Comparison of ENCODE assay signal across 14 cellular contexts in the genomic region with DNA sequence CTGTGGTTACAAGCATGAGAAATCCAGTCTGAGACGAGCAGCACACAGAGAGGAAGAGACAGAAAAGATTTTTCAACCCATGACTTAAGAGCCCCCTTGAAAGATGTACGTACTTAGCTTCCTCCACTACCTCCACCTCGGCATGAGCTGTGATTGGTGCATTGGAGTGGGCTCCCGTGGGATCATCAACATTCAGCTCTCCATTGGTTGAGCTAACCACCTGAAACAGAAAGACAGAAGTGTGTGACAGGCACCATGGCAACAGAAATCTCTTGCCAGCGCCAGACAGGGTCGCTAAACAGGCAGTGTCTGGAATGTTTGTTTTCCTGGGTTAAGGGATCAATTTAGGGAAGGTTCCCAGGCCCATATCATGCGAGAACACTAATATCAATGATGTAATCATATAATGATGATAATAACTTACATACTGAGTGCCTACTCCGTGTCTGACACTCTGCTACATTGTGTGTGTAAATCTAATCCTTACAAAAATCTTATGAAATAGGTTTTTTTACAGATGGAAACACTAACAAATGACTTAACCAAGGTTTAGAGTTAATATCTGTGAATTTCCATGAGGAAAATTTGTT. TPM values are rescaled to one million over a fixed set of nuclear protein-coding genes. Genes with fewer than 3 reads are reported as not detected.
DNase-seq lines count a peak whose midpoint lies in the region; ATAC-seq, FAIRE-seq and TF ChIP-seq lines count a peak whose summit lies in the region.
"Had no signal": no experiment of that assay in that cellular context is flagged by ENCODE, and none has a peak within 500 bp of the region (broad histone marks: within the 10 kb centered on the region; RNA-seq: fewer than 3 reads in every experiment).

No MANE protein-coding gene starts in this region.

- no peak overlapping the region for H3K27ac Mint-ChIP-seq in stimulated activated effector memory CD8-positive, alpha-beta T cell treated with anti-CD3 and anti-CD28 coated beads, Interleukin-12 subunit alpha, Interleukin-12 subunit beta, amount 100 ng/mL, for 72 hours

- 54 to 60% methylated on average over 8 of the region's 8 CpGs for WGBS in pancreas, 2 donors

- no peaks in the 10 kb centered on the region for H3K36me3 ChIP-seq in pancreas

- intact Hi-C loops in pancreas (cut with DNase I) = loop anchor here in 1 of 3 donors (10.0 kb wide), 1 partner anchor 504 kb away; no protein-coding TSS in a partner anchor

- FAIRE-seq in pancreas (lab: Jason Lieb, UNC) = no peak

- no peaks in the 10 kb centered on the region for H3K27me3 ChIP-seq in pancreas
- H3K27me3 ChIP-seq: neutrophil had no signal

- peaks cover 43% of the 10 kb centered on the region for H3K36me3 Mint-ChIP-seq in stimulated activated effector memory CD8-positive, alpha-beta T cell treated with anti-CD3 and anti-CD28 coated beads, Interleukin-12 subunit alpha, Interleukin-12 subunit beta, amount 100 ng/mL, for 72 hours

- no peaks in the 10 kb centered on the region for H3K9me3 ChIP-seq in pancreas
- H3K9me3 ChIP-seq: neutrophil had no signal

- H3K4me1 ChIP-seq in pancreas = no peaks in the 10 kb centered on the region

- no peak overlapping the region for H3K4me3 Mint-ChIP-seq in stimulated activated effector memory CD8-positive, alpha-beta T cell treated with anti-CD3 and anti-CD28 coated beads, Interleukin-12 subunit alpha, Interleukin-12 subunit beta, amount 100 ng/mL, for 72 hours

- no peak for TF ChIP-seq CTCF in pancreas (IDR thresholded peaks at IDR 0.05)

- ATAC-seq in HG03103 (IDR thresholded peaks at IDR 0.05; ENCODE audit: low read depth, unreplicated experiment) (peak; percentile 67), pancreas (peak; percentile 48 to 88 (median 68)), GM18517 (IDR thresholded peaks at IDR 0.05; ENCODE audit: unreplicated experiment) (no peak)
- no peak for ATAC-seq in stimulated activated effector memory CD8-positive, alpha-beta T cell treated with anti-CD3 and anti-CD28 coated beads, Interleukin-12 subunit alpha, Interleukin-12 subunit beta, amount 100 ng/mL, for 72 hours

- H3K4me3 ChIP-seq in pancreas = no peak overlapping the region

- DNase-seq in GM19238 (ENCODE audit: insufficient read length, low spot score) (peak; percentile 58), pancreas (no peak), LoVo (ENCODE audit: low spot score) (no peak)
- no peak for DNase-seq in stimulated activated effector memory CD8-positive, alpha-beta T cell treated with anti-CD3 and anti-CD28 coated beads, Interleukin-12 subunit alpha, Interleukin-12 subunit beta, amount 100 ng/mL, for 72 hours (ENCODE audit: low spot score in 2 of 2)
- no peak for DNase-seq in activated CD4-positive, alpha-beta T cell treated with anti-CD3 and anti-CD28 coated beads, Interleukin-2, amount 50 U/mL, for 4 hours
- DNase-seq: activated CD8-positive, alpha-beta memory T cell treated with anti-CD3 and anti-CD28 coated beads for 24 hours; DND-41; KBM-7; NCI-H526 treated with DMSO at 0.1 percent for 48 hours had no signal

- no peaks in the 10 kb centered on the region for H3K9me3 Mint-ChIP-seq in stimulated activated effector memory CD8-positive, alpha-beta T cell treated with anti-CD3 and anti-CD28 coated beads, Interleukin-12 subunit alpha, Interleukin-12 subunit beta, amount 100 ng/mL, for 72 hours

- no peaks in the 10 kb centered on the region for H3K4me1 Mint-ChIP-seq in stimulated activated effector memory CD8-positive, alpha-beta T cell treated with anti-CD3 and anti-CD28 coated beads, Interleukin-12 subunit alpha, Interleukin-12 subunit beta, amount 100 ng/mL, for 72 hours

- H3K27ac ChIP-seq in angular gyrus (ENCODE audit: low read depth, low read length) (peak overlapping the region; percentile 4), pancreas (no peak overlapping the region)
- H3K27ac ChIP-seq: epithelial cell of prostate had no signal

RNA-seq across cellular contexts. Expression of a gene that starts 17.5 kb away (rescaled TPM):
- total RNA-seq in pancreas = 100 to 1,000 TPM; 230 to 367 (median 349) TPM
- 100 to 1,000 TPM; 432 to 576 TPM for polyA plus RNA-seq in pancreas

RNA-seq across cellular contexts. Expression of a gene that starts 28.8 kb away (rescaled TPM):
- 1 to 10 TPM in 3 of 6 donors, under 1 TPM in 3; 0.51 to 3.5 (median 1.0) TPM for total RNA-seq in pancreas
- polyA plus RNA-seq in pancreas = 1 to 10 TPM; 1.4 to 4.0 TPM

Comparison
In these comparisons a context has a peak if more than half of its experiments do, and no peak if none do; other contexts are left out.
1. ATAC-seq: peak in HG03103 (single experiment) and pancreas (4 of 4); none in stimulated activated effector memory CD8-positive, alpha-beta T cell treated with anti-CD3 and anti-CD28 coated beads, Interleukin-12 subunit alpha, Interleukin-12 subunit beta, amount 100 ng/mL, for 72 hours (single experiment) and GM18517 (single experiment).